ENCODE assay signal across 22 cellular contexts in the genomic region with DNA sequence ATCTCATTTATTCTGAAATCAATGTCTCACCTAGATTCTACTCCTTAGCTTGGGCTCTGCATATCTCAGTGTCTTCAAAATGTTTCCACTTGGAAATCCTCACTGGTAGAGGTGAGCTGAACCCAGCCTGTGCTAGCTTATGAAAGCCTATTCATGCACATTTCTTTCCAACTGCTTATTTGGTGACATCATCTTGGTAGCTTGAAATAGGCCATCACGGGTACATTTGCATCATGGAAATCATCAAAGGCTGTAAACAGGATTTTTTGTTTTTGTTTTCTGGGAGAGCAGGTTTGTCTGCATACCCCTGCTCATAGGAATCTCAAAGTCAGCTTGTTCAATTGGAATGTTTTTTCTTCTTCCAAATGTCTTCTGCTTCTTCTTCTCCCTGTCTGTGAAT.
DNase-seq lines count a peak whose midpoint lies in the region; ATAC-seq, FAIRE-seq and TF ChIP-seq lines count a peak whose summit lies in the region.
"Had no signal": no experiment of that assay in that cellular context is flagged by ENCODE, and none has a peak within 500 bp of the region (broad histone marks: within the 10 kb centered on the region; RNA-seq: fewer than 3 reads in every experiment).

No MANE protein-coding gene starts in this region.

- no peak overlapping the region for H3K9ac ChIP-seq in HepG2 (ENCODE audit: insufficient read depth, low read depth, low read length)
- H3K9ac ChIP-seq: BLaER1 had no signal

- no peak overlapping the region for H3K4me2 ChIP-seq in HepG2 (ENCODE audit: low read depth, low read length)
- H3K4me2 ChIP-seq: BLaER1 had no signal

- CTCF ChIA-PET in HepG2 (lab: Yijun Ruan, JAX; ENCODE audit: low intra/inter-chr PET ratio, low total read pairs), result no interaction called here

- DNase-seq in HepG2 (ENCODE audit: low spot score), result no peak
- DNase-seq in right lobe of liver, result no peak
- peak; percentile 1 for DNase-seq in SK-N-DZ (ENCODE audit: low spot score)
- DNase-seq in pons (ENCODE audit: low spot score), result peak; percentile 0
- no peak for DNase-seq in Right ventricle myocardium superior
- DNase-seq in HK-2 (ENCODE audit: unreplicated experiment), result no peak
- DNase-seq: Caco-2; CD4-positive, CD25-positive, alpha-beta regulatory T cell; CD8-positive, alpha-beta T cell; DMS 273 treated with DMSO at 0.1 percent for 48 hours; DMS79; EL; GDM1; GOT3 had no signal

- H3K36me3 ChIP-seq in HepG2 (replicated peaks in 1 of 2; ENCODE audit: control insufficient read depth in 1 of 2, insufficient read depth in 2 of 2, low read length in 2 of 2) (no peaks in the 10 kb centered on the region), right lobe of liver (no peaks in the 10 kb centered on the region)
- H3K36me3 ChIP-seq: BLaER1, HAP-1 had no signal

- BruUV-seq in HepG2 (replicated peaks; lab: Mats Ljungman, UMichigan), result no TSS peak

- no peak for TF ChIP-seq RAD21 in HepG2 (CRISPR knock-in tag; IDR thresholded peaks at IDR 0.05)

- H4K20me1 ChIP-seq in HepG2 (ENCODE audit: insufficient read depth, low read length), result no peaks in the 10 kb centered on the region
- H4K20me1 ChIP-seq: BLaER1 had no signal

- TF ChIP-seq EP300 in HepG2 (IDR thresholded peaks at IDR 0.05; ENCODE audit: low read depth in 2 of 2, low read length in 2 of 2) (no peak), HepG2 (CRISPR knock-in tag; IDR thresholded peaks at IDR 0.05; ENCODE audit: borderline replicate concordance) (no peak)

- no peak for FAIRE-seq in HepG2 (lab: Jason Lieb, UNC)
- FAIRE-seq: A204.1, D721Med, GM12891, H54 had no signal

- TF ChIP-seq POLR2A in HepG2 (IDR thresholded peaks at IDR 0.05; ENCODE audit: insufficient read depth in 1 of 2, low read depth in 2 of 2, low read length in 2 of 2) (no peak), right lobe of liver (IDR thresholded peaks at IDR 0.05) (no peak)

- POLR2A ChIA-PET in HepG2 (lab: Yijun Ruan, JAX), result no interaction called here

- in situ Hi-C loops in HepG2 (cut with HindIII; ENCODE audit: extremely low pct_ligation_motif_present, low pct_unique_long_range_greater_than_20kb), result no loop called here

- no peaks in the 10 kb centered on the region for H3K4me1 ChIP-seq in HepG2 (ENCODE audit: insufficient read depth, low read length)
- no peaks in the 10 kb centered on the region for H3K4me1 ChIP-seq in right lobe of liver
- H3K4me1 ChIP-seq: BLaER1, Caco-2, HAP-1 had no signal

- TF ChIP-seq CTCF in HepG2 (CRISPR knock-in tag; IDR thresholded peaks at IDR 0.05) (no peak), right lobe of liver (IDR thresholded peaks at IDR 0.05) (no peak)

- H3K4me3 ChIP-seq in HepG2 (replicated peaks in 1 of 3; ENCODE audit: insufficient read depth in 1 of 3, low read depth in 2 of 3, low read length in 3 of 3) (no peak overlapping the region), right lobe of liver (no peak overlapping the region)
- H3K4me3 ChIP-seq: BLaER1, HAP-1 had no signal

- no peak overlapping the region for H3K27ac ChIP-seq in HepG2 (ENCODE audit: extremely low read length, insufficient read depth, low read length)
- no peak overlapping the region for H3K27ac ChIP-seq in right lobe of liver
- H3K27ac ChIP-seq: 22Rv1, BLaER1, C4-2B had no signal

- intact Hi-C loops in HepG2 (cut with micrococcal nuclease; ENCODE audit: unreplicated experiment) (no loop called here), right lobe of liver (cut with DNase I) (no loop called here), Right ventricle myocardium superior (cut with DNase I) (no loop called here)

- H3K27me3 ChIP-seq in HepG2 (ENCODE audit: control insufficient read depth in 1 of 2, insufficient read depth in 2 of 2, low read length in 2 of 2) (0 out of 5 replicates have a peak, but pooled peaks cover 0 to 3% of the 10 kb centered on the region in 2 experiments), right lobe of liver (peaks cover 0 to 20% of the 10 kb centered on the region in 2 donors)
- H3K27me3 ChIP-seq: BLaER1 had no signal

- WGBS in HepG2 (ENCODE audit: low lambda C conversion rate), result 3% methylated on average over 1 of the region's 1 CpG
- 32% methylated on average over 1 of the region's 1 CpG for WGBS in right lobe of liver (ENCODE audit: insufficient coverage, low coverage, low lambda C conversion rate, missing lambda C conversion rate)

- ATAC-seq in HepG2 (no peak), right lobe of liver (no peak), Right ventricle myocardium superior (ENCODE audit: poor library complexity) (no peak)
- ATAC-seq: CD8-positive, alpha-beta T cell had no signal

- no peaks in the 10 kb centered on the region for H3K9me3 ChIP-seq in HepG2 (ENCODE audit: low read length)
- peaks cover 0 to 3% (median 0%) of the 10 kb centered on the region in 4 donors for H3K9me3 ChIP-seq in right lobe of liver
- H3K9me3 ChIP-seq: BLaER1, Caco-2, HAP-1 had no signal

- no peaks in the 10 kb centered on the region for H3K79me2 ChIP-seq in HepG2 (ENCODE audit: insufficient read depth, low read length)

- H2AFZ ChIP-seq in HepG2 (ENCODE audit: low read length), result no peak overlapping the region

TF ChIP-seq in HepG2, 621 proteins besides CTCF, POLR2A, EP300 and RAD21:
- TF ChIP-seq TBX3 (IDR thresholded peaks at IDR 0.05; ENCODE audit: borderline replicate concordance) (no peak), ZNF530 (CRISPR knock-in tag; IDR thresholded peaks at IDR 0.05; ENCODE audit: low read depth) (no peak), ATF7 (IDR thresholded peaks at IDR 0.05) (peak; percentile 84), ATF7 (CRISPR knock-in tag; IDR thresholded peaks at IDR 0.05) (no peak)

Comparison
In these comparisons a context has a peak if more than half of its experiments do, and no peak if none do; other contexts are left out.
1. DNase-seq: peak in SK-N-DZ (single experiment) and pons (single experiment); none in HepG2 (single experiment), right lobe of liver (0 of 3), Right ventricle myocardium superior (single experiment) and HK-2 (single experiment).